1 cellular context compared by ENCODE assay signal in the genomic region with DNA sequence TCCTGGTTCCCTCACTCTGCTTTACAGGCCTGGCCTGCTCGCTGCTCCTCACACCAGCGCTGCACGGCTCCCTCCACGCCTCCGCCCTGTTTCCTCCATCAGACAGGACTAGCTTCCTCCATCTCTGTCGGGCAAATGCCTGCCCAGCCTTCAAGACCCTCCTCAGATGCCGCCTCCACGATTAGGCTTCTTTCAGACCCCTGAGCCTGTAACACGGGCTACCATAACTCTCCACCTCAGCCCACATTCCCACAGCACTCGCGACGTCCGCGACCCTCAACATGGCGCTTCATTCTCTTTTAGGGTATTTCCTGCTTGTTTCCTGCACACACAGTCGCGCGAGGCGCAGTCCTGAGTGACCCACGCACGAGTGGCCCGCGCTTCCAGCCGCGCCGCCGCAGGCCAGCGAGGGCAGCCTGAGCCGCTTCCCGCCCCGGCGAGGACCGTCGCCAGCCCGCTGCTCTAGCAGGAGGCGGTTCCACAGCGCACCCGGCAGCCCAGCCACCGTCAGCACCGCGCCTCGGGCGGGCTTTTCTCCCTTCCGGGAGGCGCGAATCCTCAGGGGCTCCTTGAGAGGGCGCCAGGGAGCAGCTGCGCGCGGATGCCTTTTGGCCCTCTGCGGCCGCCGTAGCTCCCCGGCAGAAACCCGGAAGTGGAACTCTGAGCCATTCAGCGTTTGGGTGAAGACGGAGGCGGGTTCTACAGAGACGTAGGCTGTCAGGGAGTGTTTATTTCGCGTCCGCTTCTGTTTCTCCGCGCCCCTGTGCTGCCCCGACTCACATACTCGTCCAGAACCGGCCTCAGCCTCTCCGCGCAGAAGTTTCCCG.
TF ChIP-seq lines count a peak whose summit lies in the region.

A gene (plus strand): TSS at position 695 of the 827 bp plus-strand sequence. CDS start 138 bp downstream, outside the sequence.

TF ChIP-seq in HCT116, 20 proteins besides CTCF, POLR2A, EP300 and RAD21 (continued from another document):
- TF ChIP-seq SRF (IDR thresholded peaks at IDR 0.05; ENCODE audit: low read depth) (no peak), TCF7L2 (IDR thresholded peaks at IDR 0.05; ENCODE audit: borderline replicate concordance, extremely low read depth, insufficient read depth, insufficient read length) (no peak), EGR1 (IDR thresholded peaks at IDR 0.05; ENCODE audit: low read depth) (peak; percentile 73), POLR2AphosphoS5 (IDR thresholded peaks at IDR 0.05; ENCODE audit: low read depth, low read length) (peak; percentile 60), YY1 (IDR thresholded peaks at IDR 0.05; ENCODE audit: extremely low read depth, insufficient replicate concordance, low read depth, low read length) (peak; percentile 86), ELF1 (IDR thresholded peaks at IDR 0.05; ENCODE audit: borderline replicate concordance, low read depth) (peak; percentile 100)
- TF ChIP-seq, protein P1, sequence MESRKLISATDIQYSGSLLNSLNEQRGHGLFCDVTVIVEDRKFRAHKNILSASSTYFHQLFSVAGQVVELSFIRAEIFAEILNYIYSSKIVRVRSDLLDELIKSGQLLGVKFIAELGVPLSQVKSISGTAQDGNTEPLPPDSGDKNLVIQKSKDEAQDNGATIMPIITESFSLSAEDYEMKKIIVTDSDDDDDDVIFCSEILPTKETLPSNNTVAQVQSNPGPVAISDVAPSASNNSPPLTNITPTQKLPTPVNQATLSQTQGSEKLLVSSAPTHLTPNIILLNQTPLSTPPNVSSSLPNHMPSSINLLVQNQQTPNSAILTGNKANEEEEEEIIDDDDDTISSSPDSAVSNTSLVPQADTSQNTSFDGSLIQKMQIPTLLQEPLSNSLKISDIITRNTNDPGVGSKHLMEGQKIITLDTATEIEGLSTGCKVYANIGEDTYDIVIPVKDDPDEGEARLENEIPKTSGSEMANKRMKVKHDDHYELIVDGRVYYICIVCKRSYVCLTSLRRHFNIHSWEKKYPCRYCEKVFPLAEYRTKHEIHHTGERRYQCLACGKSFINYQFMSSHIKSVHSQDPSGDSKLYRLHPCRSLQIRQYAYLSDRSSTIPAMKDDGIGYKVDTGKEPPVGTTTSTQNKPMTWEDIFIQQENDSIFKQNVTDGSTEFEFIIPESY (IDR thresholded peaks at IDR 0.05; ENCODE audit: extremely low read depth, insufficient replicate concordance, low read length), result peak; percentile 86
